ENCODE assay signal across 10 cellular contexts in genomic region chr5:180825768-180826525, GRCh38. TPM values are rescaled to one million over a fixed set of nuclear protein-coding genes. Genes with fewer than 3 reads are reported as not detected.
DNase-seq lines count a peak whose midpoint lies in the region; ATAC-seq and TF ChIP-seq lines count a peak whose summit lies in the region.
"Had no signal": no experiment of that assay in that cellular context is flagged by ENCODE, and none has a peak within 500 bp of the region (broad histone marks: within the 10 kb centered on the region; RNA-seq: fewer than 3 reads in every experiment).

No MANE protein-coding gene starts in this region.

- peak; percentile 21 for DNase-seq in DMS 273 (lab: John Stamatoyannopoulos, UW; ENCODE audit: unreplicated experiment)
- DNase-seq in DMS 273 treated with DMSO at 0.1 percent for 48 hours (lab: John Stamatoyannopoulos, UW), result no peak
- DNase-seq in hepatocyte (ENCODE audit: low spot score), result peak; percentile 51
- no peak for DNase-seq in stimulated activated naive CD8-positive, alpha-beta T cell treated with anti-CD3 and anti-CD28 coated beads, Interleukin-15, amount 100 ng/mL, for 72 hours
- no peak for DNase-seq in NCI-H82 (lab: John Stamatoyannopoulos, UW)
- DNase-seq in iPS-NIHi11 (ENCODE audit: low spot score), result no peak
- DNase-seq in CD8-positive, alpha-beta T cell, result no peak
- DNase-seq: GOT3, hippocampal formation had no signal

- 91% methylated on average over 3 of the region's 3 CpGs for WGBS in hepatocyte (ENCODE audit: low lambda C conversion rate, missing lambda C conversion rate)

- no peaks in the 10 kb centered on the region for H3K9me2 ChIP-seq in hepatocyte (replicated peaks; ENCODE audit: insufficient read depth)

- peaks cover 18% of the 10 kb centered on the region for H3K36me3 Mint-ChIP-seq in activated T-helper 17 cell treated with anti-CD3 and anti-CD28 coated beads, Interleukin-2, amount 50 U/mL, for 72 hours (ENCODE audit: low read depth)
- peaks cover 18% of the 10 kb centered on the region for H3K36me3 Mint-ChIP-seq in CD8-positive, alpha-beta T cell

- no peak overlapping the region for H3K4me3 Mint-ChIP-seq in activated T-helper 17 cell treated with anti-CD3 and anti-CD28 coated beads, Interleukin-2, amount 50 U/mL, for 72 hours
- no peak overlapping the region for H3K4me3 Mint-ChIP-seq in stimulated activated naive CD8-positive, alpha-beta T cell treated with anti-CD3 and anti-CD28 coated beads, Interleukin-15, amount 100 ng/mL, for 72 hours
- no peak overlapping the region for H3K4me3 Mint-ChIP-seq in CD8-positive, alpha-beta T cell

- H3K79me2 ChIP-seq in hepatocyte, result peaks cover 12% of the 10 kb centered on the region

- ATAC-seq in activated T-helper 17 cell treated with anti-CD3 and anti-CD28 coated beads, Interleukin-2, amount 50 U/mL, for 72 hours (replicated peaks), result peak; percentile 85
- ATAC-seq in stimulated activated naive CD8-positive, alpha-beta T cell treated with anti-CD3 and anti-CD28 coated beads, Interleukin-15, amount 100 ng/mL, for 72 hours, result peak; percentile 37
- no peak for ATAC-seq in CD8-positive, alpha-beta T cell

- peaks cover 31% of the 10 kb centered on the region for H3K4me1 Mint-ChIP-seq in activated T-helper 17 cell treated with anti-CD3 and anti-CD28 coated beads, Interleukin-2, amount 50 U/mL, for 72 hours
- H3K4me1 Mint-ChIP-seq in stimulated activated naive CD8-positive, alpha-beta T cell treated with anti-CD3 and anti-CD28 coated beads, Interleukin-15, amount 100 ng/mL, for 72 hours, result peaks cover 48% of the 10 kb centered on the region
- H3K4me1 Mint-ChIP-seq in CD8-positive, alpha-beta T cell (ENCODE audit: low read depth), result peaks cover 26% of the 10 kb centered on the region

- H3K4me3 ChIP-seq in hepatocyte, result no peak overlapping the region
- H3K4me3 ChIP-seq in CD8-positive, alpha-beta T cell (ENCODE audit: low read depth, low read length), result no peak overlapping the region

- H3K4me2 ChIP-seq in hepatocyte, result no peak overlapping the region

- H3K27ac ChIP-seq in hepatocyte, result peak overlapping the region; percentile 2
- H3K27ac ChIP-seq in CD8-positive, alpha-beta T cell (ENCODE audit: low read depth, low read length), result no peak overlapping the region

- CTCF ChIA-PET in CD8-positive, alpha-beta T cell (lab: Charles Lee), result interaction anchor here (0.7 to 1.1 kb wide), 4 partner anchors 11 to 43 kb away, joined by 3 read pairs; no protein-coding TSS in a partner anchor

- intact Hi-C loops in CD8-positive, alpha-beta T cell (cut with DNase I, micrococcal nuclease), result no loop called here

- TF ChIP-seq CTCF in hepatocyte (IDR thresholded peaks at IDR 0.05; ENCODE audit: poor library complexity), result no peak
- no peak for TF ChIP-seq CTCF in CD8-positive, alpha-beta T cell (IDR thresholded peaks at IDR 0.05)

- H3K4me1 ChIP-seq in hepatocyte (ENCODE audit: insufficient read depth), result peaks cover 12% of the 10 kb centered on the region
- H3K4me1 ChIP-seq in CD8-positive, alpha-beta T cell (ENCODE audit: insufficient read depth, low read length), result peaks cover 28% of the 10 kb centered on the region

- H3K9me3 ChIP-seq in hepatocyte (ENCODE audit: low read depth), result peaks cover 14% of the 10 kb centered on the region
- no peaks in the 10 kb centered on the region for H3K9me3 ChIP-seq in CD8-positive, alpha-beta T cell (ENCODE audit: low read length)

- H3K36me3 ChIP-seq in hepatocyte (replicated peaks; ENCODE audit: insufficient read depth, low read depth), result no peaks in the 10 kb centered on the region
- no peaks in the 10 kb centered on the region for H3K36me3 ChIP-seq in CD8-positive, alpha-beta T cell (ENCODE audit: insufficient read depth, low read length)

- peak overlapping the region; percentile 54 for H3K27ac Mint-ChIP-seq in activated T-helper 17 cell treated with anti-CD3 and anti-CD28 coated beads, Interleukin-2, amount 50 U/mL, for 72 hours
- no peak overlapping the region for H3K27ac Mint-ChIP-seq in stimulated activated naive CD8-positive, alpha-beta T cell treated with anti-CD3 and anti-CD28 coated beads, Interleukin-15, amount 100 ng/mL, for 72 hours
- no peak overlapping the region for H3K27ac Mint-ChIP-seq in CD8-positive, alpha-beta T cell

- no peaks in the 10 kb centered on the region for H3K27me3 ChIP-seq in hepatocyte
- H3K27me3 ChIP-seq in CD8-positive, alpha-beta T cell (ENCODE audit: insufficient read depth, low read length), result no peaks in the 10 kb centered on the region

- no peaks in the 10 kb centered on the region for H4K20me1 ChIP-seq in hepatocyte (ENCODE audit: insufficient read depth, poor library complexity, severe bottlenecking)

- POLR2A ChIA-PET in CD8-positive, alpha-beta T cell (lab: Charles Lee), result interaction anchor here (0.7 to 1.8 kb wide), 4 partner anchors 15 to 36 kb away, joined by 3 to 5 read pairs (median 4); no protein-coding TSS in a partner anchor

- H3K27me3 Mint-ChIP-seq in activated T-helper 17 cell treated with anti-CD3 and anti-CD28 coated beads, Interleukin-2, amount 50 U/mL, for 72 hours, result no peaks in the 10 kb centered on the region
- H3K27me3 Mint-ChIP-seq in stimulated activated naive CD8-positive, alpha-beta T cell treated with anti-CD3 and anti-CD28 coated beads, Interleukin-15, amount 100 ng/mL, for 72 hours, result no peaks in the 10 kb centered on the region
- H3K27me3 Mint-ChIP-seq in CD8-positive, alpha-beta T cell (ENCODE audit: low read depth), result no peaks in the 10 kb centered on the region

- no peak overlapping the region for H2AFZ ChIP-seq in hepatocyte

- no peaks in the 10 kb centered on the region for H3K9me3 Mint-ChIP-seq in activated T-helper 17 cell treated with anti-CD3 and anti-CD28 coated beads, Interleukin-2, amount 50 U/mL, for 72 hours
- peaks cover 0 to 4% of the 10 kb centered on the region in 2 donors for H3K9me3 Mint-ChIP-seq in stimulated activated naive CD8-positive, alpha-beta T cell treated with anti-CD3 and anti-CD28 coated beads, Interleukin-15, amount 100 ng/mL, for 72 hours
- H3K9me3 Mint-ChIP-seq in CD8-positive, alpha-beta T cell, result no peaks in the 10 kb centered on the region

RNA-seq across cellular contexts. Expression of gene MGAT1, which starts 23.3 kb away (rescaled TPM):
- 100 to 1,000 TPM; 170 to 308 TPM for total RNA-seq in activated T-helper 17 cell treated with anti-CD3 and anti-CD28 coated beads, Interleukin-2, amount 50 U/mL, for 72 hours
- total RNA-seq in hepatocyte, result 137 and 152 TPM in 2 replicates
- 149 and 151 TPM in 2 replicates for polyA plus RNA-seq in hepatocyte
- 10 to 100 TPM; 43.5 to 47.5 TPM for total RNA-seq in CD8-positive, alpha-beta T cell

RNA-seq across cellular contexts. Expression of gene ZFP62, which starts 35.1 kb away (rescaled TPM):
- total RNA-seq in activated T-helper 17 cell treated with anti-CD3 and anti-CD28 coated beads, Interleukin-2, amount 50 U/mL, for 72 hours, result 10 to 100 TPM; 16.6 to 20.8 TPM
- 30.0 and 31.7 TPM in 2 replicates for total RNA-seq in hepatocyte
- polyA plus RNA-seq in hepatocyte, result 13.5 and 18.0 TPM in 2 replicates
- 10 to 100 TPM; 13.7 to 13.9 TPM for total RNA-seq in CD8-positive, alpha-beta T cell

Comparison
In these comparisons a context has a peak if more than half of its experiments do, and no peak if none do; other contexts are left out.
1. DNase-seq: peak in DMS 273 (single experiment) and hepatocyte (single experiment); none in DMS 273 treated with DMSO at 0.1 percent for 48 hours (single experiment), stimulated activated naive CD8-positive, alpha-beta T cell treated with anti-CD3 and anti-CD28 coated beads, Interleukin-15, amount 100 ng/mL, for 72 hours (0 of 2), NCI-H82 (single experiment), iPS-NIHi11 (single experiment) and CD8-positive, alpha-beta T cell (0 of 7).